Comparison of ENCODE assay signal across 8 cellular contexts in genomic region chr16:46554435-46554834, GRCh38.
DNase-seq lines count a peak whose midpoint lies in the region; ATAC-seq and TF ChIP-seq lines count a peak whose summit lies in the region.
"Not testable (repeated sequence)": the region's sequence is repeated elsewhere in the genome, so short reads cannot be mapped to it uniquely, and the experiment has no call there.

No MANE protein-coding gene starts in this region.

- H4K91ac ChIP-seq in H9 (ENCODE audit: insufficient read length, low read depth, low read length): not testable (repeated sequence)

- not testable (repeated sequence) for H2BK5ac ChIP-seq in H9 (ENCODE audit: insufficient read length, low read length)

- not testable (repeated sequence) for H2AK5ac ChIP-seq in H9 (ENCODE audit: insufficient read length, low read length)

- H3T11ph ChIP-seq in H9 (ENCODE audit: low read length): not testable (repeated sequence)

- not testable (repeated sequence) for H4K8ac ChIP-seq in H9 (replicated peaks; ENCODE audit: insufficient read length, low read depth, low read length)

- H3K4me3 ChIP-seq in CD4-positive, alpha-beta memory T cell (ENCODE audit: low read length in 2 of 2): not testable (repeated sequence)

- H3K9me3 Mint-ChIP-seq in CD4-positive, alpha-beta memory T cell; activated naive CD8-positive, alpha-beta T cell treated with anti-CD3 and anti-CD28 coated beads, Interleukin-2, amount 10 ng/mL, durations not matched to agents 7 days and 5 days; naive B cell: not testable (repeated sequence)
- H3K9me3 Mint-ChIP-seq in H9: peaks cover 8 to 27% of the 10 kb centered on the region in 2 experiments; a peak in 4 of 5 replicates

- H3K79me2 ChIP-seq in H9 (ENCODE audit: insufficient read depth, low read length): not testable (repeated sequence)

- H2AFZ ChIP-seq in H9 (ENCODE audit: low read length): not testable (repeated sequence)

- H4K5ac ChIP-seq in H9 (ENCODE audit: insufficient read length, low read depth, low read length): not testable (repeated sequence)

- not testable (repeated sequence) for H3K9ac ChIP-seq in H9 (ENCODE audit: extremely low read depth, insufficient read length, low read length)

- not testable (repeated sequence) for H2BK12ac ChIP-seq in H9 (ENCODE audit: insufficient read length, low read depth, low read length)

- ATAC-seq in activated naive CD8-positive, alpha-beta T cell treated with anti-CD3 and anti-CD28 coated beads, Interleukin-2, amount 10 ng/mL, durations not matched to agents 7 days and 5 days (ENCODE audit: low read depth); naive B cell (ENCODE audit: low read depth in 2 of 2): not testable (repeated sequence)

- peak; percentile 85 for TF ChIP-seq CTCF in H9 (conservative IDR thresholded peaks at IDR 0.05)

- not testable (repeated sequence) for H3K18ac ChIP-seq in H9 (ENCODE audit: insufficient read length, low read depth, low read length)

- H3K4me1 ChIP-seq in CD4-positive, alpha-beta memory T cell (ENCODE audit: insufficient read depth, low read length); H9 (ENCODE audit: insufficient read depth, low read length): not testable (repeated sequence)

- H2BK20ac ChIP-seq in H9 (ENCODE audit: low read depth, low read length, poor library complexity, severe bottlenecking): not testable (repeated sequence)

- peak; percentile 22 to 38 (median 33) for DNase-seq in CD4-positive, alpha-beta memory T cell
- DNase-seq in H9: peak; percentile 83
- DNase-seq in NCI-H2107 (lab: John Stamatoyannopoulos, UW): peak; percentile 34
- peak in 3 of 5 donors; percentile 21 to 44 (median 33) for DNase-seq in T-helper 1 cell
- peak; percentile 51 for DNase-seq in activated naive CD8-positive, alpha-beta T cell treated with anti-CD3 and anti-CD28 coated beads, Interleukin-2, amount 10 ng/mL, durations not matched to agents 7 days and 5 days
- DNase-seq in foreskin melanocyte: peak; percentile 60
- DNase-seq in naive B cell: peak; percentile 14
- peak; percentile 18 for DNase-seq in stimulated activated CD8-positive, alpha-beta memory T cell treated with anti-CD3 and anti-CD28 coated beads, Interleukin-12 subunit alpha, Interleukin-12 subunit beta, amount 100 ng/mL, for 1 hour (ENCODE audit: low read depth)

- not testable (repeated sequence) for H3K79me1 ChIP-seq in H9 (ENCODE audit: insufficient read depth, low read depth, low read length, poor library complexity, severe bottlenecking)

- not testable (repeated sequence) for H3K36me3 ChIP-seq in CD4-positive, alpha-beta memory T cell (ENCODE audit: insufficient read depth, low read length)

- H4K20me1 ChIP-seq in H9 (ENCODE audit: control insufficient read depth, insufficient read depth, insufficient read length): not testable (repeated sequence)

- H3K14ac ChIP-seq in H9 (ENCODE audit: insufficient read depth, low read length): not testable (repeated sequence)

- H3K9me3 ChIP-seq in CD4-positive, alpha-beta memory T cell (ENCODE audit: control insufficient read depth in 1 of 2, low read length in 2 of 2); H9 (ENCODE audit: control insufficient read depth, low read depth, low read length): not testable (repeated sequence)

- H3K4me3 Mint-ChIP-seq in CD4-positive, alpha-beta memory T cell; activated naive CD8-positive, alpha-beta T cell treated with anti-CD3 and anti-CD28 coated beads, Interleukin-2, amount 10 ng/mL, durations not matched to agents 7 days and 5 days; naive B cell: not testable (repeated sequence)
- peak overlapping the region in 1 of 2 experiments; percentile 28; a peak in 1 of 5 replicates for H3K4me3 Mint-ChIP-seq in H9

- intact Hi-C loops in CD4-positive, alpha-beta memory T cell (cut with micrococcal nuclease): loop anchor here (1.0 to 2.0 kb wide), 2 partner anchors 53 to 1610 kb away; no protein-coding TSS in a partner anchor

- CTCF ChIA-PET in CD4-positive, alpha-beta memory T cell (lab: Charles Lee; ENCODE audit: partially characterized antibody): interaction anchor here (0.6 to 6.9 kb wide), 14 partner anchors 9 to 1610 kb away, joined by 3 to 103 read pairs (median 3); no protein-coding TSS in a partner anchor

- whole genome bisulfite sequencing in H9 (ENCODE audit: extremely low coverage, insufficient read length, low lambda C conversion rate): no CpG with 5 or more reads among the region's 14 CpGs

- not testable (repeated sequence) for H3K56ac ChIP-seq in H9 (ENCODE audit: insufficient read length, low read depth, low read length)

- H3K4ac ChIP-seq in H9 (ENCODE audit: low read depth, low read length): not testable (repeated sequence)

- POLR2A ChIA-PET in CD4-positive, alpha-beta memory T cell (lab: Charles Lee; ENCODE audit: partially characterized antibody); activated naive CD8-positive, alpha-beta T cell treated with anti-CD3 and anti-CD28 coated beads, Interleukin-2, amount 10 ng/mL, durations not matched to agents 7 days and 5 days (lab: Charles Lee): not testable (repeated sequence)

- H3K4me2 ChIP-seq in H9 (ENCODE audit: insufficient read depth, insufficient read length, low read length): not testable (repeated sequence)

- not testable (repeated sequence) for H3K27me3 ChIP-seq in CD4-positive, alpha-beta memory T cell (ENCODE audit: insufficient read depth, low read length); H9 (ENCODE audit: insufficient read depth, low read length)

- not testable (repeated sequence) for H3K27ac Mint-ChIP-seq in CD4-positive, alpha-beta memory T cell; H9; activated naive CD8-positive, alpha-beta T cell treated with anti-CD3 and anti-CD28 coated beads, Interleukin-2, amount 10 ng/mL, durations not matched to agents 7 days and 5 days; naive B cell

- H3K4me1 Mint-ChIP-seq in CD4-positive, alpha-beta memory T cell; H9; activated naive CD8-positive, alpha-beta T cell treated with anti-CD3 and anti-CD28 coated beads, Interleukin-2, amount 10 ng/mL, durations not matched to agents 7 days and 5 days; naive B cell: not testable (repeated sequence)

- H3K27me3 Mint-ChIP-seq in CD4-positive, alpha-beta memory T cell: peaks cover 11 to 14% of the 10 kb centered on the region in 2 donors
- H3K27me3 Mint-ChIP-seq in H9 (ENCODE audit: low read depth): peaks cover 14% of the 10 kb centered on the region
- peaks cover 11% of the 10 kb centered on the region for H3K27me3 Mint-ChIP-seq in activated naive CD8-positive, alpha-beta T cell treated with anti-CD3 and anti-CD28 coated beads, Interleukin-2, amount 10 ng/mL, durations not matched to agents 7 days and 5 days
- H3K27me3 Mint-ChIP-seq in naive B cell: peaks cover 10 to 19% (median 13%) of the 10 kb centered on the region in 3 donors

- not testable (repeated sequence) for H3K36me3 Mint-ChIP-seq in CD4-positive, alpha-beta memory T cell; H9 (ENCODE audit: insufficient read depth in 1 of 3, low read depth in 3 of 3); activated naive CD8-positive, alpha-beta T cell treated with anti-CD3 and anti-CD28 coated beads, Interleukin-2, amount 10 ng/mL, durations not matched to agents 7 days and 5 days; naive B cell

- H2BK15ac ChIP-seq in H9 (ENCODE audit: low read depth, low read length): not testable (repeated sequence)

- H3K23ac ChIP-seq in H9 (ENCODE audit: insufficient read length, low read depth, low read length): not testable (repeated sequence)

- not testable (repeated sequence) for H3K27ac ChIP-seq in CD4-positive, alpha-beta memory T cell (ENCODE audit: low read depth, low read length); H9 (ENCODE audit: insufficient read length, low read depth, low read length)

- H2BK120ac ChIP-seq in H9 (ENCODE audit: low read depth, low read length, poor library complexity, severe bottlenecking): not testable (repeated sequence)

- not testable (repeated sequence) for H3K23me2 ChIP-seq in H9 (ENCODE audit: insufficient read length, low read depth, low read length, poor library complexity, severe bottlenecking)

Comparison
In these comparisons a context has a peak if more than half of its experiments do, and no peak if none do; other contexts are left out.
1. DNase-seq: peak in every context shown above with its lines; median percentile 83 in H9; 60 in foreskin melanocyte; 51 in activated naive CD8-positive, alpha-beta T cell treated with anti-CD3 and anti-CD28 coated beads, Interleukin-2, amount 10 ng/mL, durations not matched to agents 7 days and 5 days; 34 in NCI-H2107; 33 in CD4-positive, alpha-beta memory T cell; 33 in T-helper 1 cell; 18 in stimulated activated CD8-positive, alpha-beta memory T cell treated with anti-CD3 and anti-CD28 coated beads, Interleukin-12 subunit alpha, Interleukin-12 subunit beta, amount 100 ng/mL, for 1 hour; 14 in naive B cell.